In the genomic region with DNA sequence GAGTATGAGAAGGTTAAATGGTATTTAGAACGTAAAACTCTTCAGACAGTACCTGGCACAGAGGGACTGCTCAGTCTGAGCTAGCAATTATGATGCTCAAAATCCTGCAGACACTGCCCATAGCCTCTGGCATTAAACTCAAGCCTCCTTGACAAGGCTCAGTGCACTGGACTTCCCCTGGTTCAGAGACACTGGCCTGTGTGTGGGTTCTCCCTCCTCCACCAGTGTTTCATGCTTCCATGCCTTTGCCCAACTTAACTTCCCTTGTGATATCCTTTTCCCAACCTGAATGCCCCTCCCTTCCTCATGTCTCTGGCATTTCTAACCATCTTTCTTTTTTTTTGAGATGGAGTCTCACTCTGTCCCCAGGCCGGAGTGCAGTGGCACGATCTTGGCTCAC, we compare ENCODE assay signal across 18 cellular contexts.
"Had no signal": no experiment of that assay in that cellular context is flagged by ENCODE, and none has a peak within 500 bp of the region (broad histone marks: within the 10 kb centered on the region; RNA-seq: fewer than 3 reads in every experiment).

No MANE protein-coding gene starts in this region.

- H3K9me3 Mint-ChIP-seq: activated CD4-positive, alpha-beta T cell treated with anti-CD3 and anti-CD28 coated beads, Interleukin-2, amount 10 ng/mL, durations not matched to agents 24 days and 14 days; activated T-helper 17 cell treated with anti-CD3 and anti-CD28 coated beads, Interleukin-2, amount 50 U/mL, for 72 hours; mesothelial cell of epicardium had no signal

- H3K9me3 ChIP-seq: adrenal gland, gastrocnemius medialis, heart right ventricle, neutrophil had no signal

- DNase-seq: activated CD4-positive, alpha-beta T cell treated with anti-CD3 and anti-CD28 coated beads, Interleukin-2, amount 10 ng/mL, durations not matched to agents 24 days and 14 days; activated CD4-positive, CD25-positive, alpha-beta regulatory T cell; activated naive CD4-positive, alpha-beta T cell treated with Interleukin-2 at 50 U/mL for 16 hours; activated T-cell treated with anti-CD3 and anti-CD28 coated beads for 4 hours; adrenal gland; erythroblast; gastrocnemius medialis; heart right ventricle; stimulated activated CD4-positive, alpha-beta T cell treated with anti-CD3 and anti-CD28 coated beads, Interleukin-12 subunit alpha, Interleukin-12 subunit beta, amount 100 ng/mL, for 4 hours; stimulated activated CD4-positive, alpha-beta T cell treated with anti-CD3 and anti-CD28 coated beads, Interleukin-2, amount 100 ng/mL, for 24 hours had no signal

- H3K36me3 ChIP-seq: cardiac muscle cell, neutrophil had no signal

- H3K27ac ChIP-seq: adrenal gland, cardiac muscle cell, gastrocnemius medialis, heart right ventricle, neutrophil, parathyroid adenoma had no signal

- H2AFZ ChIP-seq: parathyroid adenoma had no signal

- H3K27me3 Mint-ChIP-seq: activated CD4-positive, alpha-beta T cell treated with anti-CD3 and anti-CD28 coated beads, Interleukin-2, amount 10 ng/mL, durations not matched to agents 24 days and 14 days; activated T-helper 17 cell treated with anti-CD3 and anti-CD28 coated beads, Interleukin-2, amount 50 U/mL, for 72 hours had no signal

- H3K9ac ChIP-seq: parathyroid adenoma had no signal

- FAIRE-seq: islet of Langerhans, urothelium cell line had no signal

- H3K4me3 ChIP-seq: adrenal gland, cardiac muscle cell, gastrocnemius medialis, heart right ventricle, lung had no signal

- ATAC-seq: activated T-helper 17 cell treated with anti-CD3 and anti-CD28 coated beads, Interleukin-2, amount 50 U/mL, for 72 hours; gastrocnemius medialis; heart right ventricle had no signal

- H3K4me3 Mint-ChIP-seq: mesothelial cell of epicardium had no signal

- H3K4me1 ChIP-seq: adrenal gland, parathyroid adenoma had no signal

- H3K27ac Mint-ChIP-seq: mesothelial cell of epicardium had no signal

- H3K27me3 ChIP-seq: adrenal gland, gastrocnemius medialis, heart right ventricle had no signal
